In the genomic region with DNA sequence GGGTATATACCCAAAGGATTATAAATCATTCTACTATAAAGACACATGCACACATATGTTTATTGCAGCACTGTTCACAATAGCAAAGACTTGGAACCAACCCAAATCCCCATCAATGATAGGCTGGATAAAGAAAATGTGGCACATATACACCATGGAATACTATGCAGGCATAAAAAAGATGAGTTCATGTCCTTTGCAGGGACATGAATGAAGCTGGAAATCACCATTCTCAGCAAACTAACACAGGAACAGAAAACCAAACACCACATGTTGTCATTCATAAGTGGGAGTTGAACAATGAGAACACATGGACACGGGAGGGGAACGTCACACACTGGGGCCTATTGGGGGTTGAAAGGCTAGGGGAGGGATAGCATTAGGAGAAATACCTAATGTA, we compare ENCODE assay signal across 12 cellular contexts. TPM values are rescaled to one million over a fixed set of nuclear protein-coding genes. Genes with fewer than 3 reads are reported as not detected.
"Had no signal": no experiment of that assay in that cellular context is flagged by ENCODE, and none has a peak within 500 bp of the region (broad histone marks: within the 10 kb centered on the region; RNA-seq: fewer than 3 reads in every experiment).

No MANE protein-coding gene starts in this region.

RNA-seq across cellular contexts. Expression of a gene that starts 33.3 kb away (rescaled TPM):
- total RNA-seq: OCI-LY7, PC-3, PC-9, Peyer's patch, Right ventricle myocardium inferior, Right ventricle myocardium superior, RPMI7951, SJCRH30, SJSA1, SK-MEL-5, T-cell had no signal
- polyA plus RNA-seq: SK-N-SH had no signal
